In the genomic region with DNA sequence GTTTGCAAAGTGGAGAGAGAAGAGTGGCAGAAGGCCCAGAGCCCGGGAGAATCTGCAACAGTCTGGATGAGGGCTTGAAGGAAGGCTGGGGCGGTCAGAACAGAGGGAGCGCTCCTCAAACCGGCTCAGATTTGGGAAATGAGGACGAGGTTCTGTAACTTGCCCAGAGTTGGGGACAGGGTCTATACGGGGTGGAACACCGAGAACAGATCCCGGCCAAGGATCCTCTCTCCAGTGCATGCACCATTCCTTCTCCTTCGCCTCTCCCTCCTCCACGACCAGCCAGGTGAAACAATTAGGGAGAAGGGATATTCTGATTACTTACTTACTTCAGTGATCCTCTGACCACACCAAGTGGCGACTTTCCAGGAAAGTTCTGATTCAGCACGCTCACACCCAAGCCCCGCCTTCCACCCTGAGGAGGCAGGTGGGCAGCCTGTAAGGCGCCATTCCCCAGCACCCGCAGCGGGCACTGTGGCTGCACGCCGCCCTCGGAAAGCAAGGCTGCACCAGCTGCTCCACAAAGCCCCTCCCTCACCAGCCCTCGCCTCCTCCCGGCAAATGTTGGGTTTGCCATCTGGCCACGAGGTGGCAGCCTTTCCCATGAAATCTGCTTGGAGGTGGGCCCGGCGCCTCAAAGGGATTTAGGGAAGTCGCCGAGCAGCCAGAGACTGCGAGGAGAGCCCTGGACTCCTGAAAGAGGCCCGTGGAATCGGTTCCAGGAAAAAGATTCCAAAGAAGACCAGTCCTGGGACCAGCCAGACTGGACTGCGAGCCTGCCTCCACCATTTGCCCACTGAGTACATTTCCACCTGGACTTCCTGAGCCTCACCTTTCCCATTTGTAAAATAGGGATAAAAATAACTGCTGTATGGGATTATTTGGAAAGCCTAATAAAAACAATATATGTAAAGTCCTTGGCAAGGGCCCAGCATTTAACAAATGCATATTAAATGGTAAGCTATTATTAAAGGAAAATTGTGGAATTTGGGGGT, we compare ENCODE assay signal across 8 cellular contexts.
DNase-seq lines count a peak whose midpoint lies in the region; FAIRE-seq and TF ChIP-seq lines count a peak whose summit lies in the region.

No MANE protein-coding gene starts in this region.

- peak; percentile 98 for DNase-seq in ELF-1 (ENCODE audit: low read depth, low spot score)
- DNase-seq in H54 (ENCODE audit: insufficient read length, low spot score) = peak; percentile 80
- DNase-seq in RPMI8226 = peak; percentile 88
- peak; percentile 44 for DNase-seq in activated effector memory CD4-positive, alpha-beta T cell treated with Interleukin-2 at 50 U/mL for 16 hours
- DNase-seq in foreskin melanocyte = peak; percentile 73

- H2AFZ ChIP-seq in neuron (ENCODE audit: low read depth, low read length) = peak overlapping the region; percentile 69

- H3K4me1 ChIP-seq in neuron (ENCODE audit: insufficient read depth, low read length) = peaks cover 13% of the 10 kb centered on the region
- peaks cover 5% of the 10 kb centered on the region for H3K4me1 ChIP-seq in stomach smooth muscle (ENCODE audit: control insufficient read depth, insufficient read depth, low read length)

- H3K9ac ChIP-seq in stomach smooth muscle (ENCODE audit: low read length in 2 of 2) = peak overlapping the region; percentile 39 to 72

- no peaks in the 10 kb centered on the region for H3K27me3 ChIP-seq in neuron (ENCODE audit: insufficient read depth, low read length)
- H3K27me3 ChIP-seq in stomach smooth muscle (ENCODE audit: control insufficient read depth in 1 of 2, insufficient read depth in 2 of 2, low read length in 2 of 2) = no peaks in the 10 kb centered on the region

- peak; percentile 90 for TF ChIP-seq CTCF in LNCAP (IDR thresholded peaks at IDR 0.05)

- H3K27ac ChIP-seq in stomach smooth muscle (ENCODE audit: low read length) = no peak overlapping the region

- H3K36me3 ChIP-seq in neuron (ENCODE audit: insufficient read depth, low read length) (no peaks in the 10 kb centered on the region), stomach smooth muscle (ENCODE audit: control insufficient read depth in 2 of 2, insufficient read depth in 2 of 2, low read length in 2 of 2) (no peaks in the 10 kb centered on the region)

- no peak for TF ChIP-seq POLR2A in H54 (IDR thresholded peaks at IDR 0.05; ENCODE audit: low read depth, low read length)

- H3K9me3 ChIP-seq in neuron (ENCODE audit: low read length) (no peaks in the 10 kb centered on the region), stomach smooth muscle (ENCODE audit: control insufficient read depth in 2 of 2, low read length in 2 of 2) (no peaks in the 10 kb centered on the region)

- FAIRE-seq in H54 (lab: Jason Lieb, UNC) = peak; percentile 65

- peak overlapping the region; percentile 45 for H3K4me3 ChIP-seq in neuron (ENCODE audit: low read length)
- peak overlapping the region; percentile 50 to 73 for H3K4me3 ChIP-seq in stomach smooth muscle (ENCODE audit: low read length in 2 of 2)

Comparison
In these comparisons a context has a peak if more than half of its experiments do, and no peak if none do; other contexts are left out.
1. DNase-seq: peak in every context shown above with its lines; median percentile 98 in ELF-1; 88 in RPMI8226; 80 in H54; 73 in foreskin melanocyte; 44 in activated effector memory CD4-positive, alpha-beta T cell treated with Interleukin-2 at 50 U/mL for 16 hours.